In the genomic region with DNA sequence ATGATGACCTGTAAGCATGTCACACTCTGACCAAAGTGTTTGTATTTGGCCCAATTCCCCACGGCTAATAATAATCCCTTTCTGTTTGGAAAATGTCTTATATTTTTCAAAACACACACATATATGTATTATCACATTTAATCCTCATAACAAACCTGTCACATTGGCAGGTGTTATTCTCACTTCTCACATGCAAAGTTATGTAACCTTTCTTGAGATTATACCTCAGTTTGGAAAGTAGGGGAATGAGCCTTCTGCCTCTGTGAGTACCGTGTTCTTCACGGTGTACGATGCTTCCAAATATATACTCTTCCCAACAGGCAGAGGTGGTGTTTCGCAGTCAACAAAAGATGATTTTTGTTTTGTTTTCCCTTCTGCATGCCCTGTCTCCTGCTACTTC, we compare ENCODE assay signal across 28 cellular contexts.
DNase-seq lines count a peak whose midpoint lies in the region; ATAC-seq and TF ChIP-seq lines count a peak whose summit lies in the region.
"Had no signal": no experiment of that assay in that cellular context is flagged by ENCODE, and none has a peak within 500 bp of the region (broad histone marks: within the 10 kb centered on the region; RNA-seq: fewer than 3 reads in every experiment).

No MANE protein-coding gene starts in this region.

- H3K36me3 ChIP-seq in RWPE2 (ENCODE audit: low read depth) (peaks cover 31% of the 10 kb centered on the region), esophagus squamous epithelium (no peaks in the 10 kb centered on the region), smooth muscle cell (ENCODE audit: low read depth) (no peaks in the 10 kb centered on the region)
- H3K36me3 ChIP-seq: HAP-1, Peyer's patch had no signal

- 52 to 53% methylated on average over 4 to 5 of the region's 5 CpGs for WGBS in esophagus squamous epithelium, 2 donors
- 86% methylated on average over 5 of the region's 5 CpGs for WGBS in smooth muscle cell (ENCODE audit: low lambda C conversion rate)

- H3K4me1 Mint-ChIP-seq in activated naive CD4-positive, alpha-beta T cell treated with anti-CD3 and anti-CD28 coated beads, Interleukin-2, amount 50 U/mL, for 24 hours = peaks cover 4% of the 10 kb centered on the region
- H3K4me1 Mint-ChIP-seq in activated T-cell treated with anti-CD3 and anti-CD28 coated beads, Interleukin-2, amount 50 U/mL, for 4 hours (ENCODE audit: low read depth) = peaks cover 5% of the 10 kb centered on the region

- no peak for TF ChIP-seq CTCF in RWPE2 (IDR thresholded peaks at IDR 0.05; ENCODE audit: poor library complexity, severe bottlenecking)
- TF ChIP-seq CTCF in esophagus squamous epithelium (IDR thresholded peaks at IDR 0.05) = no peak
- TF ChIP-seq CTCF in smooth muscle cell (IDR thresholded peaks at IDR 0.05; ENCODE audit: borderline replicate concordance, insufficient read depth, poor library complexity, severe bottlenecking) = no peak

- no peak overlapping the region for H2AFZ ChIP-seq in smooth muscle cell (ENCODE audit: low read depth)
- H2AFZ ChIP-seq: GM23248 had no signal

- no peaks in the 10 kb centered on the region for H3K79me2 ChIP-seq in smooth muscle cell (ENCODE audit: low read depth)

- H3K4me2 ChIP-seq in smooth muscle cell = no peak overlapping the region

- no peaks in the 10 kb centered on the region for H4K20me1 ChIP-seq in smooth muscle cell (ENCODE audit: low read depth)

- no peak overlapping the region for H3K9ac ChIP-seq in smooth muscle cell (ENCODE audit: low read depth)
- H3K9ac ChIP-seq: GM23248 had no signal

- H3K27ac Mint-ChIP-seq in activated naive CD4-positive, alpha-beta T cell treated with anti-CD3 and anti-CD28 coated beads, Interleukin-2, amount 50 U/mL, for 24 hours = peak overlapping the region; percentile 88
- H3K27ac Mint-ChIP-seq: CD8-positive, alpha-beta T cell had no signal

- no peak overlapping the region for H3K4me3 ChIP-seq in RWPE2 (ENCODE audit: severe bottlenecking)
- H3K4me3 ChIP-seq in esophagus squamous epithelium = no peak overlapping the region
- H3K4me3 ChIP-seq in smooth muscle cell = no peak overlapping the region
- H3K4me3 ChIP-seq: GM23248, HAP-1, K562, Peyer's patch had no signal

- intact Hi-C loops in esophagus squamous epithelium (cut with DNase I) = loop anchor here (10.0 kb wide), 1 partner anchor 442 kb away; no protein-coding TSS in a partner anchor

- no peak overlapping the region for H3K4me3 Mint-ChIP-seq in activated naive CD4-positive, alpha-beta T cell treated with anti-CD3 and anti-CD28 coated beads, Interleukin-2, amount 50 U/mL, for 24 hours
- H3K4me3 Mint-ChIP-seq in activated T-cell treated with anti-CD3 and anti-CD28 coated beads, Interleukin-2, amount 50 U/mL, for 4 hours = no peak overlapping the region
- H3K4me3 Mint-ChIP-seq: CD8-positive, alpha-beta T cell had no signal

- no peaks in the 10 kb centered on the region for H3K9me3 ChIP-seq in RWPE2 (ENCODE audit: severe bottlenecking)
- H3K9me3 ChIP-seq in esophagus squamous epithelium = no peaks in the 10 kb centered on the region
- H3K9me3 ChIP-seq in smooth muscle cell (replicated peaks; ENCODE audit: low read depth) = no peaks in the 10 kb centered on the region
- H3K9me3 ChIP-seq: HAP-1, Peyer's patch had no signal

- no peak for ATAC-seq in RWPE2 (ENCODE audit: low read depth)
- no peak for ATAC-seq in GM19035 (IDR thresholded peaks at IDR 0.05; ENCODE audit: unreplicated experiment)
- no peak for ATAC-seq in activated T-cell treated with anti-CD3 and anti-CD28 coated beads, Interleukin-2, amount 50 U/mL, for 4 hours
- ATAC-seq: CD8-positive, alpha-beta T cell; HepG2; K562 had no signal

- H3K4me1 ChIP-seq in RWPE2 (ENCODE audit: insufficient read depth, poor library complexity, severe bottlenecking) (peaks cover 87% of the 10 kb centered on the region), esophagus squamous epithelium (peaks cover under 1 to 92% (median 29%) of the 10 kb centered on the region in 3 donors), smooth muscle cell (ENCODE audit: low read depth) (peaks cover 4% of the 10 kb centered on the region)
- H3K4me1 ChIP-seq: HAP-1, Peyer's patch had no signal

- peaks cover 2% of the 10 kb centered on the region for H3K27me3 Mint-ChIP-seq in activated naive CD4-positive, alpha-beta T cell treated with anti-CD3 and anti-CD28 coated beads, Interleukin-2, amount 50 U/mL, for 24 hours
- H3K27me3 Mint-ChIP-seq in activated T-cell treated with anti-CD3 and anti-CD28 coated beads, Interleukin-2, amount 50 U/mL, for 4 hours (ENCODE audit: low read depth) = peaks cover 1% of the 10 kb centered on the region

- H3K27me3 ChIP-seq in RWPE2 (ENCODE audit: insufficient read depth, poor library complexity, severe bottlenecking) (no peaks in the 10 kb centered on the region), esophagus squamous epithelium (no peaks in the 10 kb centered on the region), smooth muscle cell (ENCODE audit: low read depth) (no peaks in the 10 kb centered on the region)
- H3K27me3 ChIP-seq: Peyer's patch had no signal

- H3F3A ChIP-seq in smooth muscle cell (ENCODE audit: low read depth) = peaks cover 3% of the 10 kb centered on the region

- H3K27ac ChIP-seq in RWPE2 (ENCODE audit: poor library complexity, severe bottlenecking) (peak overlapping the region; percentile 98), esophagus squamous epithelium (peak overlapping the region; percentile 54 to 89 (median 70)), smooth muscle cell (ENCODE audit: low read depth) (peak overlapping the region; percentile 18)
- H3K27ac ChIP-seq: 22Rv1, GM23248, HL-60, Peyer's patch had no signal

- no peaks in the 10 kb centered on the region for H3K36me3 Mint-ChIP-seq in activated naive CD4-positive, alpha-beta T cell treated with anti-CD3 and anti-CD28 coated beads, Interleukin-2, amount 50 U/mL, for 24 hours
- H3K36me3 Mint-ChIP-seq in activated T-cell treated with anti-CD3 and anti-CD28 coated beads, Interleukin-2, amount 50 U/mL, for 4 hours (ENCODE audit: insufficient read depth) = no peaks in the 10 kb centered on the region
- H3K36me3 Mint-ChIP-seq: CD8-positive, alpha-beta T cell had no signal

- no peaks in the 10 kb centered on the region for H3K9me3 Mint-ChIP-seq in activated naive CD4-positive, alpha-beta T cell treated with anti-CD3 and anti-CD28 coated beads, Interleukin-2, amount 50 U/mL, for 24 hours
- H3K9me3 Mint-ChIP-seq in activated T-cell treated with anti-CD3 and anti-CD28 coated beads, Interleukin-2, amount 50 U/mL, for 4 hours = no peaks in the 10 kb centered on the region
- H3K9me3 Mint-ChIP-seq: CD8-positive, alpha-beta T cell had no signal

- no peak for TF ChIP-seq POLR2A in esophagus squamous epithelium (IDR thresholded peaks at IDR 0.05)

- no peak for DNase-seq in activated naive CD4-positive, alpha-beta T cell treated with anti-CD3 and anti-CD28 coated beads, Interleukin-2, amount 50 U/mL, for 16 hours
- no peak for DNase-seq in RWPE2 (ENCODE audit: low spot score)
- no peak for DNase-seq in esophagus squamous epithelium (lab: John Stamatoyannopoulos, UW)
- DNase-seq in smooth muscle cell (lab: John Stamatoyannopoulos, UW; ENCODE audit: unreplicated experiment) = no peak
- no peak for DNase-seq in activated T-cell treated with anti-CD3 and anti-CD28 coated beads, Interleukin-2, amount 50 U/mL, for 4 hours
- DNase-seq in NCI-H748 (lab: John Stamatoyannopoulos, UW; ENCODE audit: unreplicated experiment) = no peak
- DNase-seq: AML-193; C1 segment of cervical spinal cord; Calu3; CD8-positive, alpha-beta T cell; DMS153; GM23248; NCI-H1092 treated with DMSO at 0.1 percent for 48 hours; NCI-H1436 treated with DMSO at 0.1 percent for 48 hours; NCI-H2029; NCI-H226; NCI-H510A treated with DMSO at 0.1 percent for 48 hours; NCI-H774; NK-92 treated with Interleukin-12 subunit alpha and Interleukin-12 subunit beta, amount 100 ng/mL, for 24 hours; Peyer's patch; SHP77 had no signal

Comparison
In these comparisons a context has a peak if more than half of its experiments do, and no peak if none do; other contexts are left out.
1. H3K27ac ChIP-seq: peak in every context shown above with its lines; median percentile 98 in RWPE2; 70 in esophagus squamous epithelium; 18 in smooth muscle cell.